ENCODE assay signal across 1 cellular context in the genomic region with DNA sequence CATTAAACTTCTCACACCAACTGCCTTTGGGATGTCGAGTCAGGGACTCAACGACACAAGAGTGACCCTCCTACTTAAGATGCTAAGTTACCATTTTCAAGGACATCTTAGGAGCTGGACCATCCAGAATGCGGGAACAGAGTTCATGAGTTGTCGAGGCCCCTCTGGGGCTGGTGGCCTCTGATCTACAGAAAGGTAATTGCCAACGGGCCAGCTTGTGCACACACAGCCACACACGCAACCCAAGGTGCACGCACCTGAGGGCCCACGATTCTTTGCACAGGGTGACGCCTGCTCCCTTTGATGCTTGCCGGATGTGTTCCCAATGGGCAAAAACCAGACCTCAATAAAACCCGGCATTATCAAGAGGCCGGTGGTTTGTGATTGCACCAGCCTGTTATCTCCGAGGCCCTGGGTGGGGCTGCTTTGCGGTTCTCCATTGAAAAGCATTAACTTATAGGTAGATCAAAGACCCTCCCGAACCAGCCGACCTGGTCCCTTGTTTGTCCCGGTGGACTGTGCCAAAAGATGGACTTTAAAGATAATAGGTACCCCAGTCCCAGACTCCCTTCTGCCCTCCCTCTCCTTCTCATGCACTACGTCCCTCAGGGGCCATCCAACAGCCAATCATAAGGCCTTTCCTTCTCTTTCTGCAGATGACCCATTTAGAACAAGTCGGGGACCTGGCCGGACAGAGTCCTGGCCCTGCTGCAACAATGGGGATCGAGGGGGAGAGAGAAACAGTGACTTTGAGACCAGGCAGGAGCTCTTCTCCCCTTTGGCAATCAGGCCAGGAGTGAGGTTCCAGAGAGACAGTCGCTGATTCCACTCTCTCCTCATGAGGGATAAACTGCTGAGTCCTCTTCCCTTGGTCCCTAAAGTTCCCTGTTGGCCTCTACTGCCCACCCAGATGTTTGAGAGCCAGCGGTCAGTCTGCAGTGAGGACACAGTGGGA.
A peak's percentile ranks its signal among the peaks of the same experiment; 100 is the strongest.
TF ChIP-seq lines count a peak whose summit lies in the region.

No MANE protein-coding gene starts in this region.

TF ChIP-seq in HepG2, 621 proteins besides CTCF, POLR2A, EP300 and RAD21 (continued from another document and continues in another):
- TF ChIP-seq, protein P1, sequence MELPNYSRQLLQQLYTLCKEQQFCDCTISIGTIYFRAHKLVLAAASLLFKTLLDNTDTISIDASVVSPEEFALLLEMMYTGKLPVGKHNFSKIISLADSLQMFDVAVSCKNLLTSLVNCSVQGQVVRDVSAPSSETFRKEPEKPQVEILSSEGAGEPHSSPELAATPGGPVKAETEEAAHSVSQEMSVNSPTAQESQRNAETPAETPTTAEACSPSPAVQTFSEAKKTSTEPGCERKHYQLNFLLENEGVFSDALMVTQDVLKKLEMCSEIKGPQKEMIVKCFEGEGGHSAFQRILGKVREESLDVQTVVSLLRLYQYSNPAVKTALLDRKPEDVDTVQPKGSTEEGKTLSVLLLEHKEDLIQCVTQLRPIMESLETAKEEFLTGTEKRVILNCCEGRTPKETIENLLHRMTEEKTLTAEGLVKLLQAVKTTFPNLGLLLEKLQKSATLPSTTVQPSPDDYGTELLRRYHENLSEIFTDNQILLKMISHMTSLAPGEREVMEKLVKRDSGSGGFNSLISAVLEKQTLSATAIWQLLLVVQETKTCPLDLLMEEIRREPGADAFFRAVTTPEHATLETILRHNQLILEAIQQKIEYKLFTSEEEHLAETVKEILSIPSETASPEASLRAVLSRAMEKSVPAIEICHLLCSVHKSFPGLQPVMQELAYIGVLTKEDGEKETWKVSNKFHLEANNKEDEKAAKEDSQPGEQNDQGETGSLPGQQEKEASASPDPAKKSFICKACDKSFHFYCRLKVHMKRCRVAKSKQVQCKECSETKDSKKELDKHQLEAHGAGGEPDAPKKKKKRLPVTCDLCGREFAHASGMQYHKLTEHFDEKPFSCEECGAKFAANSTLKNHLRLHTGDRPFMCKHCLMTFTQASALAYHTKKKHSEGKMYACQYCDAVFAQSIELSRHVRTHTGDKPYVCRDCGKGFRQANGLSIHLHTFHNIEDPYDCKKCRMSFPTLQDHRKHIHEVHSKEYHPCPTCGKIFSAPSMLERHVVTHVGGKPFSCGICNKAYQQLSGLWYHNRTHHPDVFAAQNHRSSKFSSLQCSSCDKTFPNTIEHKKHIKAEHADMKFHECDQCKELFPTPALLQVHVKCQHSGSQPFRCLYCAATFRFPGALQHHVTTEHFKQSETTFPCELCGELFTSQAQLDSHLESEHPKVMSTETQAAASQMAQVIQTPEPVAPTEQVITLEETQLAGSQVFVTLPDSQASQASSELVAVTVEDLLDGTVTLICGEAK (IDR thresholded peaks at IDR 0.05): no peak
- TF ChIP-seq, protein P1 (CRISPR knock-in tag; IDR thresholded peaks at IDR 0.05): peak; percentile 89; the same call in 1 of the 2 replicates
- TF ChIP-seq ZNF710 (CRISPR knock-in tag; IDR thresholded peaks at IDR 0.05; ENCODE audit: borderline replicate concordance) (peak; percentile 83; the same call in 1 of the 2 replicates), FOXO4 (CRISPR knock-in tag; conservative IDR thresholded peaks at IDR 0.05) (no peak), KDM2A (CRISPR knock-in tag; IDR thresholded peaks at IDR 0.05; ENCODE audit: borderline replicate concordance, low read depth) (peak; percentile 88), RAD51 (IDR thresholded peaks at IDR 0.05; ENCODE audit: borderline replicate concordance) (no peak), MXI1 (IDR thresholded peaks at IDR 0.05; ENCODE audit: borderline replicate concordance, low read depth, low read length) (peak; percentile 46; the same call in 1 of the 3 replicates), ZNF557 (CRISPR knock-in tag; IDR thresholded peaks at IDR 0.05) (peak; percentile 91; the same call in 1 of the 2 replicates), RBAK (CRISPR knock-in tag; IDR thresholded peaks at IDR 0.05) (no peak), ZNF550 (CRISPR knock-in tag; IDR thresholded peaks at IDR 0.05; ENCODE audit: borderline replicate concordance) (0 out of 2 replicates have a peak, but pooled peaks have one; percentile 73), ZBTB38 (CRISPR knock-in tag; IDR thresholded peaks at IDR 0.05) (peak; percentile 95), ZNF761 (CRISPR knock-in tag; conservative IDR thresholded peaks at IDR 0.05) (no peak; the same call in 1 of the 2 replicates), ZNF709 (CRISPR knock-in tag; IDR thresholded peaks at IDR 0.05) (peak; percentile 68; the same call in 1 of the 2 replicates), PCBP1 (IDR thresholded peaks at IDR 0.05; ENCODE audit: borderline replicate concordance, low read depth, low read length) (peak; percentile 93), ZC3H4 (CRISPR knock-in tag; IDR thresholded peaks at IDR 0.05; ENCODE audit: borderline replicate concordance) (peak; percentile 65; the same call in 1 of the 2 replicates), SALL2 (CRISPR knock-in tag; IDR thresholded peaks at IDR 0.05) (no peak; the same call in none of the 2 replicates), SRSF1 (optimal IDR thresholded peaks at IDR 0.05; ENCODE audit: low read depth, low read length) (no peak), MAF1 (CRISPR knock-in tag; IDR thresholded peaks at IDR 0.05; ENCODE audit: borderline replicate concordance) (no peak), FOXJ3 (CRISPR knock-in tag; IDR thresholded peaks at IDR 0.05; ENCODE audit: borderline replicate concordance) (peak; percentile 99), CSRNP1 (CRISPR knock-in tag; IDR thresholded peaks at IDR 0.05) (peak; percentile 27; the same call in 1 of the 2 replicates), TARDBP (CRISPR knock-in tag; IDR thresholded peaks at IDR 0.05) (peak; percentile 98), NCOA5 (CRISPR knock-in tag; IDR thresholded peaks at IDR 0.05) (no peak), SKI (IDR thresholded peaks at IDR 0.05; ENCODE audit: partially characterized antibody) (peak; percentile 89), SP1 (IDR thresholded peaks at IDR 0.05) (no peak), SP1 (CRISPR knock-in tag; IDR thresholded peaks at IDR 0.05) (peak; percentile 64), ZNF646 (CRISPR knock-in tag; IDR thresholded peaks at IDR 0.05) (peak; percentile 88), GTF3A (CRISPR knock-in tag; conservative IDR thresholded peaks at IDR 0.05) (no peak; the same call in 1 of the 2 replicates), GTF2F1 (IDR thresholded peaks at IDR 0.05; ENCODE audit: low read length) (no peak), FOXK1 (CRISPR knock-in tag; IDR thresholded peaks at IDR 0.05; ENCODE audit: borderline replicate concordance, low read depth) (peak; percentile 89; the same call in 1 of the 2 replicates), HOXA7 (CRISPR knock-in tag; IDR thresholded peaks at IDR 0.05) (no peak), SMARCC2 (IDR thresholded peaks at IDR 0.05) (no peak), RBM39 (IDR thresholded peaks at IDR 0.05; ENCODE audit: low read depth, low read length, poor library complexity, severe bottlenecking) (peak; percentile 60), ZFX (CRISPR knock-in tag; IDR thresholded peaks at IDR 0.05; ENCODE audit: low read depth) (peak; percentile 66), SRSF4 (IDR thresholded peaks at IDR 0.05; ENCODE audit: low read depth, low read length, poor library complexity, severe bottlenecking) (no peak), ZNF234 (CRISPR knock-in tag; conservative IDR thresholded peaks at IDR 0.05) (no peak)
